Comparison of ENCODE assay signal across 1 cellular context in genomic region chr3:150607267-150608065, GRCh38.
A peak's percentile ranks its signal among the peaks of the same experiment; 100 is the strongest.
TF ChIP-seq lines count a peak whose summit lies in the region.

No MANE protein-coding gene starts in this region.

TF ChIP-seq in K562, 482 proteins besides CTCF, POLR2A, EP300 and RAD21:
- TF ChIP-seq FOXP1 (CRISPR knock-in tag; IDR thresholded peaks at IDR 0.05) (no peak), POLR2H (tag; IDR thresholded peaks at IDR 0.05; ENCODE audit: low read depth) (no peak), NR2C1 (IDR thresholded peaks at IDR 0.05) (peak; percentile 79), NR2C1 (tag; IDR thresholded peaks at IDR 0.05) (peak; percentile 82), TEAD4 (IDR thresholded peaks at IDR 0.05; ENCODE audit: low read length) (peak; percentile 21), TEAD4 (CRISPR knock-in tag; IDR thresholded peaks at IDR 0.05; ENCODE audit: borderline replicate concordance) (no peak), C11orf30 (IDR thresholded peaks at IDR 0.05; ENCODE audit: low read depth) (peak; percentile 82), ZNF778 (CRISPR knock-in tag; IDR thresholded peaks at IDR 0.05) (no peak), MAFG (tag; conservative IDR thresholded peaks at IDR 0.05) (peak; percentile 51), MYNN (IDR thresholded peaks at IDR 0.05) (no peak), MYNN (CRISPR knock-in tag; IDR thresholded peaks at IDR 0.05) (no peak), KDM1A (IDR thresholded peaks at IDR 0.05) (peak; percentile 24 to 32; a peak in 2 of 4 replicates), ZNF518B (CRISPR knock-in tag; IDR thresholded peaks at IDR 0.05) (no peak), TCF3 (CRISPR knock-in tag; IDR thresholded peaks at IDR 0.05) (0 out of 2 replicates have a peak, but pooled peaks have one; percentile 16), CBX8 (IDR thresholded peaks at IDR 0.05; ENCODE audit: borderline replicate concordance, extremely low read depth, low read depth, low read length, poor library complexity, severe bottlenecking) (no peak), GTF2E2 (tag; IDR thresholded peaks at IDR 0.05) (no peak), NR2C2 (CRISPR knock-in tag; IDR thresholded peaks at IDR 0.05) (no peak), NR2C2 (tag; IDR thresholded peaks at IDR 0.05) (peak; percentile 72), MAFF (IDR thresholded peaks at IDR 0.05; ENCODE audit: low read length) (peak; percentile 30), LCOR (CRISPR knock-in tag; IDR thresholded peaks at IDR 0.05) (0 out of 2 replicates have a peak, but pooled peaks have one; percentile 29), ZNF316 (IDR thresholded peaks at IDR 0.05) (peak; percentile 88), MAFK (IDR thresholded peaks at IDR 0.05; ENCODE audit: low read length) (peak; percentile 23; the same call in 1 of the 2 replicates), HDAC1 (IDR thresholded peaks at IDR 0.05) (peak in 1 of 2 experiments; percentile 32; a peak in 1 of 4 replicates), CBFA2T3 (IDR thresholded peaks at IDR 0.05) (peak; percentile 47; the same call in 1 of the 2 replicates)
